In the genomic region with DNA sequence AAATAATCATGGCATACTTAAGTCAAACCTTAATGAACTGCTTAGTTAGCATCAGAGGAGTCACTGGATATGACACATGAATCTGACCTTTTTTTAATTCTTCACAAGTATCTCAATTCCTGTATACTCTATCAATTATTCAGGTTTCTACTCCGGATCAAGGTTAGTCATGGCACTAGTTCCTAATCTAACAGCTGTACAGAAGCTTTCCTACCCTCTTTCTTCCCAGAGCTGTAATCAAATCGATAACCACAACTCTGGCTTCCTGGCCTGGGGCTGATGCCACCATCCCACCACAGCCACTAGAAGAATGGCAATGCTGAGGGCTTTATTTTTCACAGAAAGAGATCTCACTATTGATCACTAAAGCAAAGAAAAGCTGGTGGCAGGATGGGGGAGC, we compare ENCODE assay signal across 18 cellular contexts.
"Had no signal": no experiment of that assay in that cellular context is flagged by ENCODE, and none has a peak within 500 bp of the region (broad histone marks: within the 10 kb centered on the region; RNA-seq: fewer than 3 reads in every experiment).

No MANE protein-coding gene starts in this region.

- H3K9me3 ChIP-seq: SJCRH30 had no signal

- ATAC-seq: PC-3, Right ventricle myocardium inferior, SK-N-SH treated with all-trans-retinoic acid at 6 μM for 48 hours had no signal

- H3K27ac ChIP-seq: Peyer's patch, SJCRH30 had no signal

- DNase-seq: KBM-7, MV-4-11, NCI-H1048, NCI-H1105, NCI-H1436 treated with DMSO at 0.1 percent for 48 hours, NCI-H1694, NCI-H1930, NCI-H2107, NCI-H2227 treated with DMSO at 0.1 percent for 48 hours, NCI-H524, NCI-H526 treated with DMSO at 0.1 percent for 48 hours, NCI-H748 treated with DMSO at 0.1 percent for 48 hours, PC-3, Peyer's patch, SHP77 treated with DMSO at 0.1 percent for 48 hours, SJCRH30 had no signal

- H3K36me3 ChIP-seq: Peyer's patch, SJCRH30 had no signal

- H3K4me3 ChIP-seq: Peyer's patch, SJCRH30 had no signal

- H3K4me1 ChIP-seq: Peyer's patch, SJCRH30 had no signal

- H3K27me3 ChIP-seq: Peyer's patch, SJCRH30 had no signal
